Comparison of ENCODE assay signal across 2 cellular contexts in the genomic region with DNA sequence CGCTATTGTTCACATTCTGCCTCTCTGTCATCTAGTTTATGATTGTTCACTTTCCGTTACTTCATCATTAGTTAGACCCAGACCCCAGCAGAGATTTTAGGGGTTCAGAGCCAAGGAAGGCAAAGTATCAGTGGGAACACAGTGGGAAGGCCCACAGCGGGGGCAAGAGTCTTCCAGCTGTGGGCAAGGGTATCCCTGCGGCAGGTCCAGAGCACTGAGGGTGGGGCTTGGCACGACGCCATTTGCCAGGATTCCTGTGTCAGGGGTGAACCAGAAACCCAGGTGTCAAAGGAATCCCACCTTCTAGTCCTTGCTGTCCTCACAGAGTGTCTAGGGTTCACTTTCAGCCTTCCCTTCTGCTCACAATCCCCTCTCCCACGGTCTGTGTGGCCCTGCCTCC.
TF ChIP-seq lines count a peak whose summit lies in the region.

No MANE protein-coding gene starts in this region.

TF ChIP-seq in HCT116, 20 proteins besides CTCF, POLR2A, EP300 and RAD21:
- no peak for TF ChIP-seq FOSL1 (IDR thresholded peaks at IDR 0.05; ENCODE audit: low read depth)
- no peak for TF ChIP-seq SP1 (IDR thresholded peaks at IDR 0.05; ENCODE audit: low read depth)
- TF ChIP-seq ELF1 (IDR thresholded peaks at IDR 0.05; ENCODE audit: borderline replicate concordance, low read depth), result no peak
- TF ChIP-seq, protein P1, sequence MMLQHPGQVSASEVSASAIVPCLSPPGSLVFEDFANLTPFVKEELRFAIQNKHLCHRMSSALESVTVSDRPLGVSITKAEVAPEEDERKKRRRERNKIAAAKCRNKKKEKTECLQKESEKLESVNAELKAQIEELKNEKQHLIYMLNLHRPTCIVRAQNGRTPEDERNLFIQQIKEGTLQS (IDR thresholded peaks at IDR 0.05), result no peak
- no peak for TF ChIP-seq SRF (IDR thresholded peaks at IDR 0.05; ENCODE audit: low read depth)
- TF ChIP-seq POLR2AphosphoS5 (IDR thresholded peaks at IDR 0.05; ENCODE audit: low read depth, low read length), result no peak
- no peak for TF ChIP-seq EZH2 (IDR thresholded peaks at IDR 0.05)
- TF ChIP-seq ZNF274 (IDR thresholded peaks at IDR 0.05; ENCODE audit: low read depth, low read length), result no peak
- no peak for TF ChIP-seq YY1 (IDR thresholded peaks at IDR 0.05; ENCODE audit: extremely low read depth, insufficient replicate concordance, low read depth, low read length)
- TF ChIP-seq JUND (IDR thresholded peaks at IDR 0.05), result no peak
- TF ChIP-seq TCF7L2 (IDR thresholded peaks at IDR 0.05; ENCODE audit: borderline replicate concordance, extremely low read depth, insufficient read depth, insufficient read length), result no peak
- TF ChIP-seq CEBPB (IDR thresholded peaks at IDR 0.05; ENCODE audit: low read depth), result no peak
- TF ChIP-seq CBX3 (IDR thresholded peaks at IDR 0.05; ENCODE audit: low read depth), result no peak
- no peak for TF ChIP-seq EGR1 (IDR thresholded peaks at IDR 0.05; ENCODE audit: low read depth)
- no peak for TF ChIP-seq SIN3A (IDR thresholded peaks at IDR 0.05; ENCODE audit: low read depth)
- no peak for TF ChIP-seq EZH2phosphoT487 (IDR thresholded peaks at IDR 0.05; ENCODE audit: borderline replicate concordance)
- TF ChIP-seq, protein P2, sequence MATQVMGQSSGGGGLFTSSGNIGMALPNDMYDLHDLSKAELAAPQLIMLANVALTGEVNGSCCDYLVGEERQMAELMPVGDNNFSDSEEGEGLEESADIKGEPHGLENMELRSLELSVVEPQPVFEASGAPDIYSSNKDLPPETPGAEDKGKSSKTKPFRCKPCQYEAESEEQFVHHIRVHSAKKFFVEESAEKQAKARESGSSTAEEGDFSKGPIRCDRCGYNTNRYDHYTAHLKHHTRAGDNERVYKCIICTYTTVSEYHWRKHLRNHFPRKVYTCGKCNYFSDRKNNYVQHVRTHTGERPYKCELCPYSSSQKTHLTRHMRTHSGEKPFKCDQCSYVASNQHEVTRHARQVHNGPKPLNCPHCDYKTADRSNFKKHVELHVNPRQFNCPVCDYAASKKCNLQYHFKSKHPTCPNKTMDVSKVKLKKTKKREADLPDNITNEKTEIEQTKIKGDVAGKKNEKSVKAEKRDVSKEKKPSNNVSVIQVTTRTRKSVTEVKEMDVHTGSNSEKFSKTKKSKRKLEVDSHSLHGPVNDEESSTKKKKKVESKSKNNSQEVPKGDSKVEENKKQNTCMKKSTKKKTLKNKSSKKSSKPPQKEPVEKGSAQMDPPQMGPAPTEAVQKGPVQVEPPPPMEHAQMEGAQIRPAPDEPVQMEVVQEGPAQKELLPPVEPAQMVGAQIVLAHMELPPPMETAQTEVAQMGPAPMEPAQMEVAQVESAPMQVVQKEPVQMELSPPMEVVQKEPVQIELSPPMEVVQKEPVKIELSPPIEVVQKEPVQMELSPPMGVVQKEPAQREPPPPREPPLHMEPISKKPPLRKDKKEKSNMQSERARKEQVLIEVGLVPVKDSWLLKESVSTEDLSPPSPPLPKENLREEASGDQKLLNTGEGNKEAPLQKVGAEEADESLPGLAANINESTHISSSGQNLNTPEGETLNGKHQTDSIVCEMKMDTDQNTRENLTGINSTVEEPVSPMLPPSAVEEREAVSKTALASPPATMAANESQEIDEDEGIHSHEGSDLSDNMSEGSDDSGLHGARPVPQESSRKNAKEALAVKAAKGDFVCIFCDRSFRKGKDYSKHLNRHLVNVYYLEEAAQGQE (IDR thresholded peaks at IDR 0.05; ENCODE audit: low read depth), result no peak
- no peak for TF ChIP-seq MAX (IDR thresholded peaks at IDR 0.05)
- TF ChIP-seq, protein P3, sequence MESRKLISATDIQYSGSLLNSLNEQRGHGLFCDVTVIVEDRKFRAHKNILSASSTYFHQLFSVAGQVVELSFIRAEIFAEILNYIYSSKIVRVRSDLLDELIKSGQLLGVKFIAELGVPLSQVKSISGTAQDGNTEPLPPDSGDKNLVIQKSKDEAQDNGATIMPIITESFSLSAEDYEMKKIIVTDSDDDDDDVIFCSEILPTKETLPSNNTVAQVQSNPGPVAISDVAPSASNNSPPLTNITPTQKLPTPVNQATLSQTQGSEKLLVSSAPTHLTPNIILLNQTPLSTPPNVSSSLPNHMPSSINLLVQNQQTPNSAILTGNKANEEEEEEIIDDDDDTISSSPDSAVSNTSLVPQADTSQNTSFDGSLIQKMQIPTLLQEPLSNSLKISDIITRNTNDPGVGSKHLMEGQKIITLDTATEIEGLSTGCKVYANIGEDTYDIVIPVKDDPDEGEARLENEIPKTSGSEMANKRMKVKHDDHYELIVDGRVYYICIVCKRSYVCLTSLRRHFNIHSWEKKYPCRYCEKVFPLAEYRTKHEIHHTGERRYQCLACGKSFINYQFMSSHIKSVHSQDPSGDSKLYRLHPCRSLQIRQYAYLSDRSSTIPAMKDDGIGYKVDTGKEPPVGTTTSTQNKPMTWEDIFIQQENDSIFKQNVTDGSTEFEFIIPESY (IDR thresholded peaks at IDR 0.05; ENCODE audit: extremely low read depth, insufficient replicate concordance, low read length), result no peak

TF ChIP-seq in H1, 55 proteins besides CTCF, POLR2A, EP300 and RAD21:
- TF ChIP-seq CHD2 (IDR thresholded peaks at IDR 0.05; ENCODE audit: low read length), result no peak
- no peak for TF ChIP-seq NRF1 (IDR thresholded peaks at IDR 0.05; ENCODE audit: low read depth, low read length)
- no peak for TF ChIP-seq POLR2AphosphoS5 (IDR thresholded peaks at IDR 0.05; ENCODE audit: low read depth, low read length)
- TF ChIP-seq BCL11A (IDR thresholded peaks at IDR 0.05; ENCODE audit: low read depth in 2 of 2, low read length in 2 of 2), result no peak
- TF ChIP-seq, protein P1 (IDR thresholded peaks at IDR 0.05; ENCODE audit: insufficient read depth, low read depth, low read length), result no peak
- TF ChIP-seq EZH2 (IDR thresholded peaks at IDR 0.05; ENCODE audit: low read depth, low read length, severe bottlenecking), result no peak
